8 cellular contexts compared by ENCODE assay signal in the genomic region with DNA sequence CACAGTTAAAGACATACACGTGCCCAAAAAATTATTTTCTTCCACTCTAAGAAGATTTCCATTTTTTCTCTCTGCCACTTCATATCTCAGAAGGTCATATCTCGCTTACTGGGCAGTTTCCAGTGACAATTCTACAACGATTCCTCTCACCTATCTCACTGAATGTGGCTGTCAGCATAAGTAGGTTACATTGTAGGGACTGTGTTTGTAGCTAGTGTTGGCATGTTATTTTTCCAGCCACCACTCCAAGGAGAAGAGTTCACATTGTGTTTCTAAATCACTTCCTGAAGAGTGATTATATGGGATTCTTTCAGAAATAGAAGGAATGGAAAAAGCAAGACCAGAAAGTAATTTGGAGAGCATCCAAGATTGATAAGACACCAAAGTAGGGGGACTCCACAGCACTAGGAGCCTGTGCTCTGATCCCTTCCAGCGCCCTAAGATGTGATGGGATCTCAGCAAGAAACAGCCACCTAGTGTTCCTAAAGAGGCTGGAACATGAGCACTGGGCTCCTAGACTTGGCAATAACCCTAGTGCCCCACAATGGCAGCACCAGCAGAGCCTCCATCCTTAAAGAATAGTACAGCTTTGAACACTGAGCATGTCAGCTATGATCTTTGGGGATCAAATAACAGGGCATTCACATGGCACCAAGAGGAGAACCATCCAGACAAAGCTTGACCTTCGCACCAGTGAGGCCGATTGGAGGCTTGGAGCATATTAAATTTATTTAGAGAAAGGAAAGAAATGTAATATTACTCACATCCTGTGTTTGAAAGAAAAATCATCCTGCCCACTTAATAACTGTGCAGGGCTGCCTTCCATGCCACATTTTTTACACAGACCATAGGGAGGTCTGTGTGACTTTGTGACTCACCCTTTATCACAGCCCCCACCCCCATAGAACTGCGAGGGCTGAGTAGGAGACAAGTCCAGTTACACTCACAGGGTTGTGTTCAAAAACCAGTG. TPM values are rescaled to one million over a fixed set of nuclear protein-coding genes. Genes with fewer than 3 reads are reported as not detected.
DNase-seq lines count a peak whose midpoint lies in the region; ATAC-seq and TF ChIP-seq lines count a peak whose summit lies in the region.

No MANE protein-coding gene starts in this region.

- DNase-seq in AG09319 (ENCODE audit: extremely low read depth, low read depth) (peak; percentile 87), GOT3 (lab: John Stamatoyannopoulos, UW) (peak; percentile 33), SK-N-MC (ENCODE audit: low read depth, low spot score) (no peak), right atrium auricular region (ENCODE audit: low spot score) (no peak), NCI-H1930 (lab: John Stamatoyannopoulos, UW) (no peak), Peyer's patch (no peak)

- H3K9me3 ChIP-seq in SK-N-MC (ENCODE audit: low read depth, low read length): no peaks in the 10 kb centered on the region
- no peaks in the 10 kb centered on the region for H3K9me3 ChIP-seq in right atrium auricular region
- H3K9me3 ChIP-seq in Peyer's patch: no peaks in the 10 kb centered on the region

- H3K27me3 ChIP-seq in right atrium auricular region: no peaks in the 10 kb centered on the region
- H3K27me3 ChIP-seq in Peyer's patch: no peaks in the 10 kb centered on the region

- H3K36me3 ChIP-seq in SK-N-MC (ENCODE audit: insufficient read depth, low read length) (no peaks in the 10 kb centered on the region; the same call in 1 of the 2 replicates), right atrium auricular region (no peaks in the 10 kb centered on the region), Peyer's patch (no peaks in the 10 kb centered on the region)

- H3K9ac ChIP-seq in SK-N-MC (ENCODE audit: insufficient read length): no peak overlapping the region

- H3K27ac ChIP-seq in SK-N-MC: peak overlapping the region; percentile 58
- H3K27ac ChIP-seq in right atrium auricular region: peak overlapping the region; percentile 64 to 79
- H3K27ac ChIP-seq in Peyer's patch: no peak overlapping the region

- H3K4me3 ChIP-seq in SK-N-MC: no peak overlapping the region
- no peak overlapping the region for H3K4me3 ChIP-seq in right atrium auricular region
- no peak overlapping the region for H3K4me3 ChIP-seq in Peyer's patch

- TF ChIP-seq CTCF in AG09319 (IDR thresholded peaks at IDR 0.05; ENCODE audit: low read depth, low read length): no peak; the same call in 1 of the 2 replicates
- peak in 1 of 2 donors; percentile 16 for TF ChIP-seq CTCF in right atrium auricular region (IDR thresholded peaks at IDR 0.05)
- TF ChIP-seq CTCF in Peyer's patch (IDR thresholded peaks at IDR 0.05): no peak

- H3K4me1 ChIP-seq in right atrium auricular region (peaks cover 0 to 40% of the 10 kb centered on the region in 2 donors), Peyer's patch (peaks cover 0 to 12% (median 5%) of the 10 kb centered on the region in 4 donors)

- no peak for TF ChIP-seq POLR2A in Peyer's patch (IDR thresholded peaks at IDR 0.05)

- no peak for ATAC-seq in HG03354 (IDR thresholded peaks at IDR 0.05; ENCODE audit: poor library complexity, severe bottlenecking, unreplicated experiment)
- ATAC-seq in GM19328 (IDR thresholded peaks at IDR 0.05; ENCODE audit: unreplicated experiment): no peak

RNA-seq across cellular contexts. Expression of gene CAV1, which starts 51.8 kb away (rescaled TPM):
- 100 to 1,000 TPM; 396 to 398 TPM for total RNA-seq in right atrium auricular region
- 10 to 100 TPM; 17.7 to 42.6 (median 27.6) TPM for total RNA-seq in Peyer's patch

Comparison
In these comparisons a context has a peak if more than half of its experiments do, and no peak if none do; other contexts are left out.
1. DNase-seq: peak in AG09319 (single experiment) and GOT3 (single experiment); none in SK-N-MC (single experiment), right atrium auricular region (single experiment), NCI-H1930 (0 of 2) and Peyer's patch (0 of 3).
2. H3K27ac ChIP-seq: peak in SK-N-MC (single experiment) and right atrium auricular region (2 of 2); none in Peyer's patch (0 of 4).
3. RNA of gene CAV1, which starts 51.8 kb away (total RNA-seq): 396 to 398 TPM in right atrium auricular region; 17.7 to 42.6 TPM in Peyer's patch; every median in the first group is over 4 times any median in the second.